Comparison of ENCODE assay signal across 8 cellular contexts in genomic region chr15:72599855-72600464, GRCh38. TPM values are rescaled to one million over a fixed set of nuclear protein-coding genes. Genes with fewer than 3 reads are reported as not detected.
DNase-seq lines count a peak whose midpoint lies in the region; ATAC-seq and TF ChIP-seq lines count a peak whose summit lies in the region.

No MANE protein-coding gene starts in this region.

- H3K9me3 ChIP-seq in neural progenitor cell (ENCODE audit: low read depth), result no peaks in the 10 kb centered on the region

- H4K20me1 ChIP-seq in neural progenitor cell (ENCODE audit: low read depth), result no peaks in the 10 kb centered on the region

- no peaks in the 10 kb centered on the region for H3K36me3 Mint-ChIP-seq in neural progenitor cell

- no peak for ATAC-seq in GM18868 (IDR thresholded peaks at IDR 0.05; ENCODE audit: unreplicated experiment)

- no peak overlapping the region for H3K4me3 ChIP-seq in neural progenitor cell

- H3F3A ChIP-seq in neural progenitor cell (ENCODE audit: low read depth), result no peaks in the 10 kb centered on the region

- peaks cover 4% of the 10 kb centered on the region for H3K4me1 Mint-ChIP-seq in neural progenitor cell

- H3K36me3 ChIP-seq in neural progenitor cell, result no peaks in the 10 kb centered on the region

- H3K4me2 ChIP-seq in neural progenitor cell, result no peak overlapping the region

- peak; percentile 80 for TF ChIP-seq CTCF in neural progenitor cell (IDR thresholded peaks at IDR 0.05)

- TF ChIP-seq POLR2A in erythroblast (IDR thresholded peaks at IDR 0.05; ENCODE audit: low read length), result no peak

- H3K4me1 ChIP-seq in neural progenitor cell, result no peaks in the 10 kb centered on the region

- no peaks in the 10 kb centered on the region for H3K9me3 Mint-ChIP-seq in neural progenitor cell

- DNase-seq in SIG-M5 treated with dmso at 0.1 percent for 504 hours (lab: John Stamatoyannopoulos, UW; ENCODE audit: unreplicated experiment) (peak; percentile 48), SIG-M5 (lab: John Stamatoyannopoulos, UW) (no peak), HPDE6-E6E7 (ENCODE audit: extremely low spot score) (peak; percentile 31), SHP77 treated with DMSO at 0.1 percent for 48 hours (lab: John Stamatoyannopoulos, UW) (peak; percentile 22), erythroblast (lab: John Stamatoyannopoulos, UW) (peak; percentile 41 to 71), neural progenitor cell (ENCODE audit: low spot score) (peak; percentile 67), NCI-H187 treated with DMSO at 0.1 percent for 48 hours (lab: John Stamatoyannopoulos, UW) (no peak)

- no peak overlapping the region for H3K9ac ChIP-seq in neural progenitor cell

- H2AFZ ChIP-seq in neural progenitor cell (replicated peaks), result no peak overlapping the region

- H3K4me3 Mint-ChIP-seq in neural progenitor cell, result no peak overlapping the region

- no peak overlapping the region for H3K27ac ChIP-seq in neural progenitor cell

- no peaks in the 10 kb centered on the region for H3K27me3 Mint-ChIP-seq in neural progenitor cell (ENCODE audit: insufficient read depth, low read depth)

- H3K79me2 ChIP-seq in neural progenitor cell (ENCODE audit: low read depth), result no peaks in the 10 kb centered on the region

- H3K27me3 ChIP-seq in neural progenitor cell, result no peaks in the 10 kb centered on the region

- no peak overlapping the region for H3K27ac Mint-ChIP-seq in neural progenitor cell

RNA-seq across cellular contexts. Expression of gene GOLGA6B, which starts 54.5 kb away (rescaled TPM):
- total RNA-seq in neural progenitor cell (ENCODE audit: low replicate concordance), result not detected in 2 replicates

Comparison
In these comparisons a context has a peak if more than half of its experiments do, and no peak if none do; other contexts are left out.
1. DNase-seq: peak in SIG-M5 treated with dmso at 0.1 percent for 504 hours (single experiment), HPDE6-E6E7 (single experiment), SHP77 treated with DMSO at 0.1 percent for 48 hours (single experiment), erythroblast (2 of 2) and neural progenitor cell (single experiment); none in SIG-M5 (single experiment) and NCI-H187 treated with DMSO at 0.1 percent for 48 hours (single experiment).